1 cellular context compared by ENCODE assay signal in the genomic region with DNA sequence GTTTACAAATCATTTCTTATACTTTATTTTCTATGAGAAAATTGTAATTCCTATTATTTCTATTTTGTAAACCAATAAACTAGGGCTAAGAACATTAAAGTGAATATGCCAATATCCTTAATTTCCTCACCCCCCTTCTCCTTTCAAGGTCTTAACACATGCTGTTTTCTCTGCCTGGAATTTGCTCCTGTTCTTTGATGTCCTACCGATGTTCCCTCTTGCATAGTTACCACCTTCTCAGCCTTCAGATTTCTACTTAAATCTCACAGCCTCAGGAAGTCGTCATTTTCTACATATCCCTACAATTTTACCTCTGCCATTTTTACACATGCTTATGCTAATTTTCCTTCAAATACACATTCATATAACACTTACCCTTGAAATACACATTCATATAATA.
TF ChIP-seq lines count a peak whose summit lies in the region.

No MANE protein-coding gene starts in this region.

TF ChIP-seq in GM23338, 12 proteins besides CTCF, POLR2A, EP300 and RAD21 (continued from another document):
- TF ChIP-seq, protein P1, sequence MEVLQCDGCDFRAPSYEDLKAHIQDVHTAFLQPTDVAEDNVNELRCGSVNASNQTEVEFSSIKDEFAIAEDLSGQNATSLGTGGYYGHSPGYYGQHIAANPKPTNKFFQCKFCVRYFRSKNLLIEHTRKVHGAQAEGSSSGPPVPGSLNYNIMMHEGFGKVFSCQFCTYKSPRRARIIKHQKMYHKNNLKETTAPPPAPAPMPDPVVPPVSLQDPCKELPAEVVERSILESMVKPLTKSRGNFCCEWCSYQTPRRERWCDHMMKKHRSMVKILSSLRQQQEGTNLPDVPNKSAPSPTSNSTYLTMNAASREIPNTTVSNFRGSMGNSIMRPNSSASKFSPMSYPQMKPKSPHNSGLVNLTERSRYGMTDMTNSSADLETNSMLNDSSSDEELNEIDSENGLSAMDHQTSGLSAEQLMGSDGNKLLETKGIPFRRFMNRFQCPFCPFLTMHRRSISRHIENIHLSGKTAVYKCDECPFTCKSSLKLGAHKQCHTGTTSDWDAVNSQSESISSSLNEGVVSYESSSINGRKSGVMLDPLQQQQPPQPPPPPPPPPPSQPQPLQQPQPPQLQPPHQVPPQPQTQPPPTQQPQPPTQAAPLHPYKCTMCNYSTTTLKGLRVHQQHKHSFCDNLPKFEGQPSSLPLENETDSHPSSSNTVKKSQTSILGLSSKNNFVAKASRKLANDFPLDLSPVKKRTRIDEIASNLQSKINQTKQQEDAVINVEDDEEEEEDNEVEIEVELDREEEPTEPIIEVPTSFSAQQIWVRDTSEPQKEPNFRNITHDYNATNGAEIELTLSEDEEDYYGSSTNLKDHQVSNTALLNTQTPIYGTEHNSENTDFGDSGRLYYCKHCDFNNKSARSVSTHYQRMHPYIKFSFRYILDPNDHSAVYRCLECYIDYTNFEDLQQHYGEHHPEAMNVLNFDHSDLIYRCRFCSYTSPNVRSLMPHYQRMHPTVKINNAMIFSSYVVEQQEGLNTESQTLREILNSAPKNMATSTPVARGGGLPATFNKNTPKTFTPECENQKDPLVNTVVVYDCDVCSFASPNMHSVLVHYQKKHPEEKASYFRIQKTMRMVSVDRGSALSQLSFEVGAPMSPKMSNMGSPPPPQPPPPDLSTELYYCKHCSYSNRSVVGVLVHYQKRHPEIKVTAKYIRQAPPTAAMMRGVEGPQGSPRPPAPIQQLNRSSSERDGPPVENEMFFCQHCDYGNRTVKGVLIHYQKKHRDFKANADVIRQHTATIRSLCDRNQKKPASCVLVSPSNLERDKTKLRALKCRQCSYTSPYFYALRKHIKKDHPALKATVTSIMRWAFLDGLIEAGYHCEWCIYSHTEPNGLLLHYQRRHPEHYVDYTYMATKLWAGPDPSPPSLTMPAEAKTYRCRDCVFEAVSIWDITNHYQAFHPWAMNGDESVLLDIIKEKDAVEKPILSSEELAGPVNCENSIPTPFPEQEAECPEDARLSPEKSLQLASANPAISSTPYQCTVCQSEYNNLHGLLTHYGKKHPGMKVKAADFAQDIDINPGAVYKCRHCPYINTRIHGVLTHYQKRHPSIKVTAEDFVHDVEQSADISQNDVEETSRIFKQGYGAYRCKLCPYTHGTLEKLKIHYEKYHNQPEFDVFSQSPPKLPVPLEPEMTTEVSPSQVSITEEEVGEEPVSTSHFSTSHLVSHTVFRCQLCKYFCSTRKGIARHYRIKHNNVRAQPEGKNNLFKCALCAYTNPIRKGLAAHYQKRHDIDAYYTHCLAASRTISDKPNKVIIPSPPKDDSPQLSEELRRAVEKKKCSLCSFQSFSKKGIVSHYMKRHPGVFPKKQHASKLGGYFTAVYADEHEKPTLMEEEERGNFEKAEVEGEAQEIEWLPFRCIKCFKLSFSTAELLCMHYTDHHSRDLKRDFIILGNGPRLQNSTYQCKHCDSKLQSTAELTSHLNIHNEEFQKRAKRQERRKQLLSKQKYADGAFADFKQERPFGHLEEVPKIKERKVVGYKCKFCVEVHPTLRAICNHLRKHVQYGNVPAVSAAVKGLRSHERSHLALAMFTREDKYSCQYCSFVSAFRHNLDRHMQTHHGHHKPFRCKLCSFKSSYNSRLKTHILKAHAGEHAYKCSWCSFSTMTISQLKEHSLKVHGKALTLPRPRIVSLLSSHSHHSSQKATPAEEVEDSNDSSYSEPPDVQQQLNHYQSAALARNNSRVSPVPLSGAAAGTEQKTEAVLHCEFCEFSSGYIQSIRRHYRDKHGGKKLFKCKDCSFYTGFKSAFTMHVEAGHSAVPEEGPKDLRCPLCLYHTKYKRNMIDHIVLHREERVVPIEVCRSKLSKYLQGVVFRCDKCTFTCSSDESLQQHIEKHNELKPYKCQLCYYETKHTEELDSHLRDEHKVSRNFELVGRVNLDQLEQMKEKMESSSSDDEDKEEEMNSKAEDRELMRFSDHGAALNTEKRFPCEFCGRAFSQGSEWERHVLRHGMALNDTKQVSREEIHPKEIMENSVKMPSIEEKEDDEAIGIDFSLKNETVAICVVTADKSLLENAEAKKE (CRISPR knock-in tag; IDR thresholded peaks at IDR 0.05) = no peak
- TF ChIP-seq, protein P2, sequence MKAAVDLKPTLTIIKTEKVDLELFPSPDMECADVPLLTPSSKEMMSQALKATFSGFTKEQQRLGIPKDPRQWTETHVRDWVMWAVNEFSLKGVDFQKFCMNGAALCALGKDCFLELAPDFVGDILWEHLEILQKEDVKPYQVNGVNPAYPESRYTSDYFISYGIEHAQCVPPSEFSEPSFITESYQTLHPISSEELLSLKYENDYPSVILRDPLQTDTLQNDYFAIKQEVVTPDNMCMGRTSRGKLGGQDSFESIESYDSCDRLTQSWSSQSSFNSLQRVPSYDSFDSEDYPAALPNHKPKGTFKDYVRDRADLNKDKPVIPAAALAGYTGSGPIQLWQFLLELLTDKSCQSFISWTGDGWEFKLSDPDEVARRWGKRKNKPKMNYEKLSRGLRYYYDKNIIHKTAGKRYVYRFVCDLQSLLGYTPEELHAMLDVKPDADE (IDR thresholded peaks at IDR 0.05) = no peak
- TF ChIP-seq ZNF331 (CRISPR knock-in tag; IDR thresholded peaks at IDR 0.05; ENCODE audit: low read depth) = no peak
